ENCODE assay signal across 8 cellular contexts in the genomic region with DNA sequence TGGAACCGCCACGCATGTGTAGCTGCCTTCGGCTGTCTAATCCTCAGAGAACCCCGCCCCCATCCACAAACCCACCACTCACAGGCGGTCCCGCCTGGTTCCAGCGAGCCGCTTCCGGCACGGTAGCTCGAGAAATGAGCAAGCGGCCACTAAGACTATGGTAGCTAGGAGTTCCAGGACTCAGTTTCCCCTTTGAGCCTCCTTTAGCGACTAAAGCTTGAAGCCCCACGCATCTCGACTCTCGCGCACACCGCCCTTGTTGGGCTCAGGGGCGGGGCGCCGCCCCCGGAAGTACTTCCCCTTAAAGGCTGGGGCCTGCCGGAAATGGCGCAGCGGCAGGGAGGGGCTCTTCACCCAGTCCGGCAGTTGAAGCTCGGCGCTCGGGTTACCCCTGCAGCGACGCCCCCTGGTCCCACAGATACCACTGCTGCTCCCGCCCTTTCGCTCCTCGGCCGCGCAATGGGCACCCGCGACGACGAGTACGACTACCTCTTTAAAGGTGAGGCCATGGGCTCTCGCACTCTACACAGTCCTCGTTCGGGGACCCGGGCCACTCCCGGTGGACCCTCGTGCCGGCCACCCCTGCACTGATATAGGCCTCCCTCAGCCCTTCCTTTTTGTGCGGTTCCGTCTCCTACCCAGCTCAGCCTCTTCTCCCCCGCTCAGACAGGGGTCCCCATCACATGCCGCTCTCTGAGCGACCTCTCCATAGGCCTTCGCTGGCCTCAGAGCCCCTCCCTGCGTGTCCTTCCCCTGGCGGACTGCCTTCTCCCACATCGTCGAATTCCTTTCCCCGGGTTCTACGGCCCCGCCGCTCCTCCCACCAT. TPM values are rescaled to one million over a fixed set of nuclear protein-coding genes. Genes with fewer than 3 reads are reported as not detected.
DNase-seq lines count a peak whose midpoint lies in the region; ATAC-seq and TF ChIP-seq lines count a peak whose summit lies in the region.

A gene (plus strand): TSS at position 365 of the 827 bp plus-strand sequence. CDS start 95 bp downstream, at position 460.

- H3K36me3 Mint-ChIP-seq in activated naive CD4-positive, alpha-beta T cell treated with anti-CD3 and anti-CD28 coated beads for 36 hours (ENCODE audit: low read depth): peaks cover 8% of the 10 kb centered on the region

- peak within 1 kb of the TSS; percentile 78 to 99 (median 96) for H3K27ac ChIP-seq in gastroesophageal sphincter

- 0 to 1% methylated on average over 30 to 32 of the region's 62 CpGs for WGBS in gastroesophageal sphincter (ENCODE audit: low coverage in 1 of 2), 2 donors

- no peak for TF ChIP-seq EP300 in gastroesophageal sphincter (IDR thresholded peaks at IDR 0.05)

- ATAC-seq in gastroesophageal sphincter: peak; percentile 98

- CTCF ChIA-PET in activated naive CD4-positive, alpha-beta T cell treated with anti-CD3 and anti-CD28 coated beads for 36 hours (lab: Charles Lee): interaction anchor here (0.6 to 2.4 kb wide), 10 partner anchors 12 to 231 kb away, joined by 3 to 12 read pairs (median 4); no protein-coding TSS in a partner anchor

- H3K9me3 ChIP-seq in gastroesophageal sphincter: no peaks in the 10 kb centered on the region

- H3K4me1 Mint-ChIP-seq in activated naive CD4-positive, alpha-beta T cell treated with anti-CD3 and anti-CD28 coated beads for 36 hours (ENCODE audit: low read depth): peaks cover 26% of the 10 kb centered on the region

- no peaks in the 10 kb centered on the region for H3K27me3 ChIP-seq in GM06990 (replicated peaks; ENCODE audit: control insufficient read depth, insufficient read depth, low read length)
- H3K27me3 ChIP-seq in gastroesophageal sphincter: no peaks in the 10 kb centered on the region

- intact Hi-C loops in activated naive CD4-positive, alpha-beta T cell treated with anti-CD3 and anti-CD28 coated beads for 36 hours (cut with micrococcal nuclease): loop anchor here (1.0 to 5.0 kb wide), 5 partner anchors 37 to 423 kb away; a partner anchor contains a TSS

- DNase-seq in GM06990 (ENCODE audit: extremely low read depth, insufficient read length): peak; percentile 97
- peak; percentile 83 for DNase-seq in HFF-Myc (ENCODE audit: extremely low read depth, low read depth)
- peak; percentile 97 for DNase-seq in MV-4-11 (lab: John Stamatoyannopoulos, UW)
- DNase-seq in SK-MEL-5 (ENCODE audit: low read depth, low spot score): peak; percentile 95
- peak; percentile 95 for DNase-seq in activated naive CD4-positive, alpha-beta T cell treated with anti-CD3 and anti-CD28 coated beads for 36 hours
- peak; percentile 81 for DNase-seq in non-pigmented ciliary epithelial cell (ENCODE audit: low read depth)
- peak; percentile 99 for DNase-seq in superior temporal gyrus (ENCODE audit: extremely low spot score)

- H3K27ac Mint-ChIP-seq in activated naive CD4-positive, alpha-beta T cell treated with anti-CD3 and anti-CD28 coated beads for 36 hours: peak within 1 kb of the TSS; percentile 95

- TF ChIP-seq POLR2A in gastroesophageal sphincter (IDR thresholded peaks at IDR 0.05): peak; percentile 92 to 93

- H3K36me3 ChIP-seq in GM06990 (ENCODE audit: control insufficient read depth, insufficient read depth, low read length) (no peaks in the 10 kb centered on the region), gastroesophageal sphincter (peaks cover 0 to 3% of the 10 kb centered on the region in 2 donors)

- peak; percentile 47 for TF ChIP-seq CTCF in GM06990 (IDR thresholded peaks at IDR 0.05; ENCODE audit: insufficient read depth, low read length, poor library complexity, severe bottlenecking)
- TF ChIP-seq CTCF in HFF-Myc (IDR thresholded peaks at IDR 0.05; ENCODE audit: low read depth, low read length, missing control alignments): no peak
- peak in 3 of 4 experiments; percentile 17 to 58 (median 50) for TF ChIP-seq CTCF in gastroesophageal sphincter (IDR thresholded peaks at IDR 0.05)

- H3K4me1 ChIP-seq in gastroesophageal sphincter: peaks cover 0 to 44% (median 0%) of the 10 kb centered on the region in 3 donors

- H3K9me3 Mint-ChIP-seq in activated naive CD4-positive, alpha-beta T cell treated with anti-CD3 and anti-CD28 coated beads for 36 hours: no peaks in the 10 kb centered on the region

- H3K27me3 Mint-ChIP-seq in activated naive CD4-positive, alpha-beta T cell treated with anti-CD3 and anti-CD28 coated beads for 36 hours (ENCODE audit: low read depth): peaks cover 4% of the 10 kb centered on the region

- H3K4me3 ChIP-seq in GM06990 (replicated peaks; ENCODE audit: low read depth, low read length) (peak within 1 kb of the TSS; percentile 99), HFF-Myc (replicated peaks; ENCODE audit: low read depth, low read length) (peak within 1 kb of the TSS; percentile 80), gastroesophageal sphincter (peak within 1 kb of the TSS; percentile 73)

- in situ Hi-C loops in SK-MEL-5 (cut with HindIII; ENCODE audit: low pct_unique_long_range_greater_than_20kb, low sequenced_read_pairs): loop anchor here (25.0 kb wide), 1 partner anchor 157 kb away; no protein-coding TSS in a partner anchor

- H3K4me3 Mint-ChIP-seq in activated naive CD4-positive, alpha-beta T cell treated with anti-CD3 and anti-CD28 coated beads for 36 hours: peak within 1 kb of the TSS; percentile 99

RNA-seq across cellular contexts. Expression of the gene that starts here (rescaled TPM):
- 283 TPM in 2 replicates for total RNA-seq in SK-MEL-5 (2014; rRNA removed; shearing (Covaris generic))
- 262 and 312 TPM in 2 replicates for polyA plus RNA-seq in SK-MEL-5 (2015; cell fraction: cytosol; rRNA removed)
- 42.8 and 62.8 TPM in 2 replicates for polyA plus RNA-seq in SK-MEL-5 (2015; cell fraction: nucleus; rRNA removed)
- total RNA-seq in activated naive CD4-positive, alpha-beta T cell treated with anti-CD3 and anti-CD28 coated beads for 36 hours: 100 to 1,000 TPM; 151 to 157 TPM
- total RNA-seq in gastroesophageal sphincter: 100 to 1,000 TPM; 120 to 257 (median 135) TPM

Comparison
In these comparisons a context has a peak if more than half of its experiments do, and no peak if none do; other contexts are left out.
1. Peak in every context shown above with its lines: DNase-seq, ATAC-seq, H3K4me3 ChIP-seq and H3K27ac ChIP-seq.